ENCODE assay signal across 18 cellular contexts in the genomic region with DNA sequence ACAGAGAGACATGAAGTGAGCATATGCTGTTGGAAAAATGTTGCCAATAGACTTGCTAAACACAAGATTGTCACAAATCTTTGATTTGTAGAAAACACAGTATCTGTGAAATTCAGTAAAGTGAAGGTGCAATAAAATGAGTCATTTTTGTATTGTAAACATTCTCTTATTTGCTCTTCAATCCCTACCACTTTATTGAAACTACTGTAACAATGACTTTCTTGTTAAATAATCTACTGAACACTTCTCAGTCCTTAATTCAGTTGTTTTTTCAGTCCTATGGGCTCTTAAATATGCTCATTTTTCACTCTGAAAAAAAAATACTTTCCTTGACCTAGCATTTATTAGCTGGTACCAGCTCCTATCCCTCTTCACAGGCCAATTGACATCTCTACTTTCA.
DNase-seq lines count a peak whose midpoint lies in the region; ATAC-seq, FAIRE-seq and TF ChIP-seq lines count a peak whose summit lies in the region.
"Had no signal": no experiment of that assay in that cellular context is flagged by ENCODE, and none has a peak within 500 bp of the region (broad histone marks: within the 10 kb centered on the region; RNA-seq: fewer than 3 reads in every experiment).

No MANE protein-coding gene starts in this region.

- intact Hi-C loops in mucosa of descending colon (cut with DNase I, micrococcal nuclease) = no loop called here

- peak; percentile 71 for DNase-seq in DMS53 treated with DMSO at 0.1 percent for 48 hours (lab: John Stamatoyannopoulos, UW; ENCODE audit: unreplicated experiment)
- peak; percentile 1 for DNase-seq in LoVo (ENCODE audit: low spot score)
- DNase-seq in mucosa of descending colon = no peak
- DNase-seq in NCI-H2107 treated with DMSO at 0.1 percent for 48 hours (lab: John Stamatoyannopoulos, UW; ENCODE audit: unreplicated experiment) = no peak
- DNase-seq in frontal cortex (ENCODE audit: low spot score in 2 of 2) = no peak
- DNase-seq: C1 segment of cervical spinal cord; CD8-positive, alpha-beta T cell; DMS 273 treated with DMSO at 0.1 percent for 48 hours; DND-41; GM23248; H7; HCEC 1CT had no signal

- ATAC-seq in mucosa of descending colon (peak; percentile 52), HG03469 (IDR thresholded peaks at IDR 0.05; ENCODE audit: unreplicated experiment) (no peak)
- ATAC-seq: CD8-positive, alpha-beta T cell had no signal

- H3K9me3 ChIP-seq in mucosa of descending colon = no peaks in the 10 kb centered on the region

- H3K36me3 ChIP-seq in mucosa of descending colon (ENCODE audit: low read depth) = no peaks in the 10 kb centered on the region

- TF ChIP-seq CTCF in mucosa of descending colon (IDR thresholded peaks at IDR 0.05) = no peak

- H3K4me3 ChIP-seq in mucosa of descending colon = no peak overlapping the region
- H3K4me3 ChIP-seq: GM23248 had no signal

- no peak for FAIRE-seq in frontal cortex (lab: Jason Lieb, UNC)
- FAIRE-seq: D721Med, G401.6, GM12892, GM19239, H1 had no signal

- no peaks in the 10 kb centered on the region for H3K4me1 ChIP-seq in mucosa of descending colon (ENCODE audit: low read depth)

Comparison
In these comparisons a context has a peak if more than half of its experiments do, and no peak if none do; other contexts are left out.
1. DNase-seq: peak in DMS53 treated with DMSO at 0.1 percent for 48 hours (single experiment) and LoVo (single experiment); none in mucosa of descending colon (0 of 3), NCI-H2107 treated with DMSO at 0.1 percent for 48 hours (single experiment) and frontal cortex (0 of 2).